Comparison of ENCODE assay signal across 11 cellular contexts in genomic region chr15:67116742-67117141, GRCh38. TPM values are rescaled to one million over a fixed set of nuclear protein-coding genes. Genes with fewer than 3 reads are reported as not detected.
DNase-seq lines count a peak whose midpoint lies in the region; ATAC-seq and TF ChIP-seq lines count a peak whose summit lies in the region.
"Had no signal": no experiment of that assay in that cellular context is flagged by ENCODE, and none has a peak within 500 bp of the region (broad histone marks: within the 10 kb centered on the region; RNA-seq: fewer than 3 reads in every experiment).

No MANE protein-coding gene starts in this region.

- peak overlapping the region; percentile 97 for H3K27ac Mint-ChIP-seq in activated T-helper 1 cell treated with anti-CD3 and anti-CD28 coated beads, Interleukin-12 subunit alpha, Interleukin-12 subunit beta, Interleukin-2, Interleukin-4 antibody, amounts not matched to agents 30 ng/mL and 10 ng/mL and 1 ng/mL, durations not matched to agents 14 hours and 24 hours and 36 hours
- H3K27ac Mint-ChIP-seq: endodermal cell had no signal

- H3K36me3 ChIP-seq in left ventricle myocardium inferior (no peaks in the 10 kb centered on the region), right lobe of liver (no peaks in the 10 kb centered on the region), uterus (no peaks in the 10 kb centered on the region), BE2C (no peaks in the 10 kb centered on the region)

- peaks cover 59% of the 10 kb centered on the region for H3K36me3 Mint-ChIP-seq in activated T-helper 1 cell treated with anti-CD3 and anti-CD28 coated beads, Interleukin-12 subunit alpha, Interleukin-12 subunit beta, Interleukin-2, Interleukin-4 antibody, amounts not matched to agents 30 ng/mL and 10 ng/mL and 1 ng/mL, durations not matched to agents 14 hours and 24 hours and 36 hours (ENCODE audit: low read depth)

- H3K9me3 ChIP-seq in left ventricle myocardium inferior (replicated peaks) (no peaks in the 10 kb centered on the region), right lobe of liver (no peaks in the 10 kb centered on the region), uterus (no peaks in the 10 kb centered on the region), BE2C (no peaks in the 10 kb centered on the region)

- TF ChIP-seq POLR2A in right lobe of liver (IDR thresholded peaks at IDR 0.05) (no peak), uterus (IDR thresholded peaks at IDR 0.05) (no peak)

- ATAC-seq in Right ventricle myocardium superior (ENCODE audit: poor library complexity): no peak
- peak; percentile 37 to 61 (median 54) for ATAC-seq in right lobe of liver
- no peak for ATAC-seq in HG02884 (IDR thresholded peaks at IDR 0.05; ENCODE audit: unreplicated experiment)
- ATAC-seq: left cardiac atrium had no signal

- 29% methylated on average over 2 of the region's 2 CpGs for WGBS in right lobe of liver (ENCODE audit: insufficient coverage, low coverage, low lambda C conversion rate, missing lambda C conversion rate)

- H3K27me3 ChIP-seq in left ventricle myocardium inferior (ENCODE audit: low read depth): no peaks in the 10 kb centered on the region
- no peaks in the 10 kb centered on the region for H3K27me3 ChIP-seq in right lobe of liver
- no peaks in the 10 kb centered on the region for H3K27me3 ChIP-seq in uterus
- H3K27me3 ChIP-seq in BE2C: no peaks in the 10 kb centered on the region

- H3K4me1 Mint-ChIP-seq in activated T-helper 1 cell treated with anti-CD3 and anti-CD28 coated beads, Interleukin-12 subunit alpha, Interleukin-12 subunit beta, Interleukin-2, Interleukin-4 antibody, amounts not matched to agents 30 ng/mL and 10 ng/mL and 1 ng/mL, durations not matched to agents 14 hours and 24 hours and 36 hours (ENCODE audit: low read depth): peaks cover 95% of the 10 kb centered on the region

- H3K27ac ChIP-seq in left ventricle myocardium inferior (replicated peaks) (peak overlapping the region; percentile 96), right lobe of liver (peak overlapping the region in 1 of 3 donors; percentile 20), uterus (peak overlapping the region; percentile 39 to 58)

- TF ChIP-seq CTCF in left ventricle myocardium inferior (IDR thresholded peaks at IDR 0.05; ENCODE audit: borderline replicate concordance) (no peak), right lobe of liver (IDR thresholded peaks at IDR 0.05) (no peak), uterus (IDR thresholded peaks at IDR 0.05) (no peak), BE2C (IDR thresholded peaks at IDR 0.05; ENCODE audit: low read depth, low read length) (no peak)

- H3K4me3 ChIP-seq in left ventricle myocardium inferior (no peak overlapping the region), right lobe of liver (no peak overlapping the region), uterus (no peak overlapping the region), BE2C (ENCODE audit: low read depth, low read length) (no peak overlapping the region)

- peaks cover 5% of the 10 kb centered on the region for H3K9me3 Mint-ChIP-seq in activated T-helper 1 cell treated with anti-CD3 and anti-CD28 coated beads, Interleukin-12 subunit alpha, Interleukin-12 subunit beta, Interleukin-2, Interleukin-4 antibody, amounts not matched to agents 30 ng/mL and 10 ng/mL and 1 ng/mL, durations not matched to agents 14 hours and 24 hours and 36 hours

- no peaks in the 10 kb centered on the region for H3K27me3 Mint-ChIP-seq in activated T-helper 1 cell treated with anti-CD3 and anti-CD28 coated beads, Interleukin-12 subunit alpha, Interleukin-12 subunit beta, Interleukin-2, Interleukin-4 antibody, amounts not matched to agents 30 ng/mL and 10 ng/mL and 1 ng/mL, durations not matched to agents 14 hours and 24 hours and 36 hours (ENCODE audit: insufficient read depth)

- DNase-seq in left ventricle myocardium inferior (no peak), Right ventricle myocardium superior (no peak), right lobe of liver (no peak), uterus (no peak), BE2C (no peak)
- DNase-seq in activated T-helper 1 cell treated with anti-CD3 and anti-CD28 coated beads, Interleukin-12 subunit alpha, Interleukin-12 subunit beta, Interleukin-2, Interleukin-4 antibody, amounts not matched to agents 30 ng/mL and 10 ng/mL and 1 ng/mL, durations not matched to agents 14 hours and 24 hours and 36 hours (ENCODE audit: low spot score): no peak
- DNase-seq in stimulated activated CD4-positive, alpha-beta T cell treated with anti-CD3 and anti-CD28 coated beads, Interleukin-4, amount 100 ng/mL, for 1 hour: no peak
- DNase-seq: endodermal cell, left cardiac atrium, MV-4-11 had no signal

- intact Hi-C loops in left ventricle myocardium inferior (cut with micrococcal nuclease): no loop called here
- intact Hi-C loops in Right ventricle myocardium superior (cut with DNase I): no loop called here
- intact Hi-C loops in activated T-helper 1 cell treated with anti-CD3 and anti-CD28 coated beads, Interleukin-12 subunit alpha, Interleukin-12 subunit beta, Interleukin-2, Interleukin-4 antibody, amounts not matched to agents 30 ng/mL and 10 ng/mL and 1 ng/mL, durations not matched to agents 14 hours and 24 hours and 36 hours (cut with micrococcal nuclease): no loop called here
- intact Hi-C loops in right lobe of liver (cut with DNase I): no loop called here
- intact Hi-C loops in uterus (cut with DNase I; ENCODE audit: low total_unique reads): no loop called here

- peak overlapping the region; percentile 50 for H3K4me3 Mint-ChIP-seq in activated T-helper 1 cell treated with anti-CD3 and anti-CD28 coated beads, Interleukin-12 subunit alpha, Interleukin-12 subunit beta, Interleukin-2, Interleukin-4 antibody, amounts not matched to agents 30 ng/mL and 10 ng/mL and 1 ng/mL, durations not matched to agents 14 hours and 24 hours and 36 hours
- H3K4me3 Mint-ChIP-seq: endodermal cell had no signal

- H3K4me1 ChIP-seq in left ventricle myocardium inferior (peaks cover 76% of the 10 kb centered on the region), right lobe of liver (peaks cover 0 to 53% (median 13%) of the 10 kb centered on the region in 4 donors), uterus (peaks cover 15 to 23% of the 10 kb centered on the region in 2 donors), BE2C (peaks cover 5% of the 10 kb centered on the region; the same call in 1 of the 2 replicates)

RNA-seq across cellular contexts. Expression of gene SMAD3, which starts 51.3 kb away (rescaled TPM):
- total RNA-seq in left ventricle myocardium inferior: 18.8 TPM
- total RNA-seq in Right ventricle myocardium superior: 17.3 TPM
- total RNA-seq in activated T-helper 1 cell treated with anti-CD3 and anti-CD28 coated beads, Interleukin-12 subunit alpha, Interleukin-12 subunit beta, Interleukin-2, Interleukin-4 antibody, amounts not matched to agents 30 ng/mL and 10 ng/mL and 1 ng/mL, durations not matched to agents 14 hours and 24 hours and 36 hours: 80.2 and 80.4 TPM in 2 replicates
- total RNA-seq in right lobe of liver: 10 to 100 TPM in 5 of 6 experiments, 1 to 10 TPM in 1; 9.2 to 34.0 (median 14.4) TPM
- 10 to 100 TPM; 14.3 to 66.9 (median 32.3) TPM for total RNA-seq in uterus
- 2.1 TPM for polyA plus RNA-seq in BE2C (2012; ENCODE audit: insufficient read depth, insufficient read length, low read depth)

Comparison
In these comparisons a context has a peak if more than half of its experiments do, and no peak if none do; other contexts are left out.
1. ATAC-seq: peak in right lobe of liver (4 of 4); none in Right ventricle myocardium superior (single experiment) and HG02884 (single experiment).